8 cellular contexts compared by ENCODE assay signal in genomic region chr2:12965540-12966269, GRCh38.
DNase-seq lines count a peak whose midpoint lies in the region; ATAC-seq and TF ChIP-seq lines count a peak whose summit lies in the region.

No MANE protein-coding gene starts in this region.

- CTCF ChIA-PET in activated CD8-positive, alpha-beta memory T cell treated with anti-CD3 and anti-CD28 coated beads, Interleukin-2, amount 10 ng/mL, durations not matched to agents 7 days and 5 days (lab: Charles Lee) = interaction anchor here (0.9 to 3.1 kb wide), 4 partner anchors 17 to 249 kb away, joined by 3 to 11 read pairs (median 4); partner anchors contain the start of gene TRIB2

- no peak overlapping the region for H3K4me3 Mint-ChIP-seq in activated CD8-positive, alpha-beta memory T cell treated with anti-CD3 and anti-CD28 coated beads, Interleukin-2, amount 10 ng/mL, durations not matched to agents 7 days and 5 days
- no peak overlapping the region for H3K4me3 Mint-ChIP-seq in stimulated activated naive B cell treated with anti-CD40 and anti-IgM and Interleukin-4, amounts not matched to agents 10 μg/mL and 1 μg/mL and 100 μg/mL, for 72 hours

- H3K27me3 Mint-ChIP-seq in activated CD8-positive, alpha-beta memory T cell treated with anti-CD3 and anti-CD28 coated beads, Interleukin-2, amount 10 ng/mL, durations not matched to agents 7 days and 5 days = peaks cover 53% of the 10 kb centered on the region
- peaks cover 41 to 56% of the 10 kb centered on the region in 2 donors for H3K27me3 Mint-ChIP-seq in stimulated activated naive B cell treated with anti-CD40 and anti-IgM and Interleukin-4, amounts not matched to agents 10 μg/mL and 1 μg/mL and 100 μg/mL, for 72 hours

- in situ Hi-C loops in GM13977 (cut with MboI; ENCODE audit: low pct_unique_long_range_greater_than_20kb, low sequenced_read_pairs, unreplicated experiment) = no loop called here

- H3K4me3 ChIP-seq in fibroblast of mammary gland (ENCODE audit: control insufficient read depth, low read depth, low read length) = no peak overlapping the region

- no peaks in the 10 kb centered on the region for H3K9me3 Mint-ChIP-seq in activated CD8-positive, alpha-beta memory T cell treated with anti-CD3 and anti-CD28 coated beads, Interleukin-2, amount 10 ng/mL, durations not matched to agents 7 days and 5 days (ENCODE audit: low read depth)
- no peaks in the 10 kb centered on the region for H3K9me3 Mint-ChIP-seq in stimulated activated naive B cell treated with anti-CD40 and anti-IgM and Interleukin-4, amounts not matched to agents 10 μg/mL and 1 μg/mL and 100 μg/mL, for 72 hours

- peaks cover 31% of the 10 kb centered on the region for H3K4me1 Mint-ChIP-seq in activated CD8-positive, alpha-beta memory T cell treated with anti-CD3 and anti-CD28 coated beads, Interleukin-2, amount 10 ng/mL, durations not matched to agents 7 days and 5 days
- peaks cover 1 to 4% of the 10 kb centered on the region in 2 donors for H3K4me1 Mint-ChIP-seq in stimulated activated naive B cell treated with anti-CD40 and anti-IgM and Interleukin-4, amounts not matched to agents 10 μg/mL and 1 μg/mL and 100 μg/mL, for 72 hours

- DNase-seq in activated CD8-positive, alpha-beta memory T cell treated with anti-CD3 and anti-CD28 coated beads, Interleukin-2, amount 10 ng/mL, durations not matched to agents 7 days and 5 days = no peak
- DNase-seq in activated CD8-positive, alpha-beta memory T cell treated with anti-CD3 and anti-CD28 coated beads, Interleukin-2, amount 50 U/mL, for 48 hours = no peak
- DNase-seq in SHP77 treated with DMSO at 0.1 percent for 48 hours (lab: John Stamatoyannopoulos, UW) (peak; percentile 80), fibroblast of mammary gland (ENCODE audit: low read depth) (peak; percentile 77), HuH-7 (ENCODE audit: low spot score) (no peak), GM13977 (ENCODE audit: low spot score) (no peak), NCI-H1048 (lab: John Stamatoyannopoulos, UW) (no peak)
- no peak for DNase-seq in stimulated activated naive B cell treated with anti-CD40 and anti-IgM and Interleukin-4, amounts not matched to agents 10 μg/mL and 1 μg/mL and 100 μg/mL, for 72 hours

- peaks cover 15% of the 10 kb centered on the region for H3K36me3 Mint-ChIP-seq in activated CD8-positive, alpha-beta memory T cell treated with anti-CD3 and anti-CD28 coated beads, Interleukin-2, amount 10 ng/mL, durations not matched to agents 7 days and 5 days
- H3K36me3 Mint-ChIP-seq in stimulated activated naive B cell treated with anti-CD40 and anti-IgM and Interleukin-4, amounts not matched to agents 10 μg/mL and 1 μg/mL and 100 μg/mL, for 72 hours = no peaks in the 10 kb centered on the region

- TF ChIP-seq CTCF in fibroblast of mammary gland (conservative IDR thresholded peaks at IDR 0.05; ENCODE audit: control insufficient read depth, insufficient read depth, low read depth, low read length) (no peak), GM13977 (IDR thresholded peaks at IDR 0.05; ENCODE audit: extremely low read depth, insufficient read depth, missing control alignments) (no peak)

- H3K27ac Mint-ChIP-seq in activated CD8-positive, alpha-beta memory T cell treated with anti-CD3 and anti-CD28 coated beads, Interleukin-2, amount 10 ng/mL, durations not matched to agents 7 days and 5 days = peak overlapping the region; percentile 80
- no peak overlapping the region for H3K27ac Mint-ChIP-seq in stimulated activated naive B cell treated with anti-CD40 and anti-IgM and Interleukin-4, amounts not matched to agents 10 μg/mL and 1 μg/mL and 100 μg/mL, for 72 hours

- ATAC-seq in activated CD8-positive, alpha-beta memory T cell treated with anti-CD3 and anti-CD28 coated beads, Interleukin-2, amount 10 ng/mL, durations not matched to agents 7 days and 5 days = peak; percentile 97
- peak; percentile 61 to 69 for ATAC-seq in stimulated activated naive B cell treated with anti-CD40 and anti-IgM and Interleukin-4, amounts not matched to agents 10 μg/mL and 1 μg/mL and 100 μg/mL, for 72 hours (replicated peaks)

Comparison
In these comparisons a context has a peak if more than half of its experiments do, and no peak if none do; other contexts are left out.
1. DNase-seq: peak in SHP77 treated with DMSO at 0.1 percent for 48 hours (single experiment) and fibroblast of mammary gland (single experiment); none in activated CD8-positive, alpha-beta memory T cell treated with anti-CD3 and anti-CD28 coated beads, Interleukin-2, amount 10 ng/mL, durations not matched to agents 7 days and 5 days (single experiment), activated CD8-positive, alpha-beta memory T cell treated with anti-CD3 and anti-CD28 coated beads, Interleukin-2, amount 50 U/mL, for 48 hours (single experiment), stimulated activated naive B cell treated with anti-CD40 and anti-IgM and Interleukin-4, amounts not matched to agents 10 μg/mL and 1 μg/mL and 100 μg/mL, for 72 hours (single experiment), HuH-7 (single experiment), GM13977 (single experiment) and NCI-H1048 (single experiment).